1 cellular context compared by ENCODE assay signal in genomic region chr2:237660381-237660900, GRCh38.
TF ChIP-seq lines count a peak whose summit lies in the region.

No MANE protein-coding gene starts in this region.

TF ChIP-seq in SK-N-SH treated with all-trans-retinoic acid at 6 μM for 48 hours, 23 proteins besides CTCF, POLR2A, EP300 and RAD21 (continued from another document):
- TF ChIP-seq TSHZ2 (CRISPR knock-in tag; IDR thresholded peaks at IDR 0.05) (no peak), TCF4 (CRISPR knock-in tag; IDR thresholded peaks at IDR 0.05; ENCODE audit: borderline replicate concordance) (no peak), PPARA (CRISPR knock-in tag; IDR thresholded peaks at IDR 0.05; ENCODE audit: borderline replicate concordance) (no peak), CSDC2 (CRISPR knock-in tag; IDR thresholded peaks at IDR 0.05) (no peak), ZFP30 (CRISPR knock-in tag; IDR thresholded peaks at IDR 0.05) (no peak), CREB5 (CRISPR knock-in tag; IDR thresholded peaks at IDR 0.05; ENCODE audit: low read depth) (no peak), ESRRG (CRISPR knock-in tag; IDR thresholded peaks at IDR 0.05) (no peak), BACH2 (CRISPR knock-in tag; IDR thresholded peaks at IDR 0.05; ENCODE audit: borderline replicate concordance) (no peak), SNAI2 (CRISPR knock-in tag; IDR thresholded peaks at IDR 0.05) (no peak), OSR1 (CRISPR knock-in tag; IDR thresholded peaks at IDR 0.05) (no peak), TOX (CRISPR knock-in tag; IDR thresholded peaks at IDR 0.05; ENCODE audit: borderline replicate concordance) (no peak), GLIS3 (CRISPR knock-in tag; IDR thresholded peaks at IDR 0.05) (no peak), ZNF8 (CRISPR knock-in tag; IDR thresholded peaks at IDR 0.05) (no peak)
